Comparison of ENCODE assay signal across 8 cellular contexts in the genomic region with DNA sequence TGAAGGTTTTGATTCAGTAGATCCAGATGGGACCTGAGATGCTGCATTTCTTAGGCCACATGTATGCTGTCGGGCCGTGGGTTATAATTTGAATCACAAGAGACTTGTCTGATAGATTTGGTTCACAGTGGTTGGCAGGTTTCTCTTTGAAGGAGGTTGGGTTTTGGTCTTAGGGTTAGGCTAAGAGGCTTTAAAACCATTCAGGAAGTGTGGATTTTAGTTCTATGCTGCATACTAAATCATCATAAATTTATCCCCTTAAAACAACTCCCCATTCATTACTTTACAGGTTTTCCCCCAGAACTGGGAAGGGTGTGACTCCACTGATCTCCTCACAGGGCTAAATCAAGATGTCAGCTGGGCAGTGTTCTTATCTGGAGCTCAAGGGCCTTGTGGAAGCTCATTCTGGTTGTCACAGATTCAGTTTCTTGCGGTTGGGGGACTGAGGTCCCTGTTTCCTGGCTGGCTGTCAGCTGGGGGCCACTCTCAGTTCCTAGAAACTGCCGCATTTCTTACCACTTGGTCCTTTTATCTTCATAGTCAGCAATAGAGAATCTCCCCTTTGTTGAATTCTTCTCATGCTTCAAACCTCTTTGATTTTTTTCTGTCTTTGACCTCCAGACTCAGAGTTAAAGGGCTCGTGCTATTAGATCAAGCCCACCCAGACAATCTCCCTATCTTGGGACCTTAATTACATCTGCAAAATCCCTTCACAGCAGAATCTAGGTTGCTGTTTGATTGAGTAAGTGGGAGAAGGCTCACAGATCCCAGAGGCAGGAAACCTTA. TPM values are rescaled to one million over a fixed set of nuclear protein-coding genes. Genes with fewer than 3 reads are reported as not detected.
A peak's percentile ranks its signal among the peaks of the same experiment; 100 is the strongest.
DNase-seq lines count a peak whose midpoint lies in the region; ATAC-seq lines count a peak whose summit lies in the region.

No MANE protein-coding gene starts in this region.

- H3K4me3 ChIP-seq in BLaER1: peak overlapping the region; percentile 15; the same call in 1 of the 2 replicates
- peak overlapping the region; percentile 17 for H3K4me3 ChIP-seq in Jurkat, Clone E6-1 (ENCODE audit: low read length)

- H3K27ac ChIP-seq in BLaER1: peak overlapping the region; percentile 42

- H3K4me1 Mint-ChIP-seq in activated naive CD4-positive, alpha-beta T cell treated with anti-CD3 and anti-CD28 coated beads, Interleukin-2, amount 10 ng/mL, durations not matched to agents 7 days and 5 days: peaks cover 92% of the 10 kb centered on the region

- no peaks in the 10 kb centered on the region for H3K9me3 ChIP-seq in BLaER1

- no peaks in the 10 kb centered on the region for H3K27me3 ChIP-seq in BLaER1

- DNase-seq in Jurkat, Clone E6-1 (ENCODE audit: low read depth, low spot score): peak; percentile 87
- DNase-seq in activated naive CD4-positive, alpha-beta T cell treated with anti-CD3 and anti-CD28 coated beads, Interleukin-2, amount 10 ng/mL, durations not matched to agents 7 days and 5 days: peak; percentile 79
- DNase-seq in stimulated activated CD4-positive, alpha-beta T cell treated with anti-CD3 and anti-CD28 coated beads, Interleukin-4, amount 100 ng/mL, for 24 hours: peak; percentile 46
- no peak for DNase-seq in NCI-H2029 treated with DMSO at 0.1 percent for 48 hours (lab: John Stamatoyannopoulos, UW)

- H3K4me3 Mint-ChIP-seq in activated naive CD4-positive, alpha-beta T cell treated with anti-CD3 and anti-CD28 coated beads, Interleukin-2, amount 10 ng/mL, durations not matched to agents 7 days and 5 days: peak overlapping the region; percentile 65

- H4K20me1 ChIP-seq in BLaER1: no peaks in the 10 kb centered on the region

- ATAC-seq in GM19452 (IDR thresholded peaks at IDR 0.05; ENCODE audit: unreplicated experiment) (peak; percentile 36), HG03196 (IDR thresholded peaks at IDR 0.05; ENCODE audit: unreplicated experiment) (no peak), HG03045 (IDR thresholded peaks at IDR 0.05; ENCODE audit: unreplicated experiment) (no peak)

- no peaks in the 10 kb centered on the region for H3K36me3 ChIP-seq in BLaER1

- H3K27me3 Mint-ChIP-seq in activated naive CD4-positive, alpha-beta T cell treated with anti-CD3 and anti-CD28 coated beads, Interleukin-2, amount 10 ng/mL, durations not matched to agents 7 days and 5 days: no peaks in the 10 kb centered on the region

- H3K4me1 ChIP-seq in BLaER1: peaks cover 77% of the 10 kb centered on the region

- peak overlapping the region; percentile 40 for H3K9ac ChIP-seq in BLaER1

- peaks cover 4% of the 10 kb centered on the region for H3K36me3 Mint-ChIP-seq in activated naive CD4-positive, alpha-beta T cell treated with anti-CD3 and anti-CD28 coated beads, Interleukin-2, amount 10 ng/mL, durations not matched to agents 7 days and 5 days

- H3K27ac Mint-ChIP-seq in activated naive CD4-positive, alpha-beta T cell treated with anti-CD3 and anti-CD28 coated beads, Interleukin-2, amount 10 ng/mL, durations not matched to agents 7 days and 5 days: peak overlapping the region; percentile 95

- H3K9me3 Mint-ChIP-seq in activated naive CD4-positive, alpha-beta T cell treated with anti-CD3 and anti-CD28 coated beads, Interleukin-2, amount 10 ng/mL, durations not matched to agents 7 days and 5 days: no peaks in the 10 kb centered on the region

- peak overlapping the region; percentile 70 for H3K4me2 ChIP-seq in BLaER1

- CTCF ChIA-PET in activated naive CD4-positive, alpha-beta T cell treated with anti-CD3 and anti-CD28 coated beads, Interleukin-2, amount 10 ng/mL, durations not matched to agents 7 days and 5 days (lab: Charles Lee): interaction anchor here (0.8 to 10.1 kb wide), 8 partner anchors 8 to 69 kb away, joined by 3 to 128 read pairs (median 5); a partner anchor contains a TSS

RNA-seq across cellular contexts. Expression of a gene that starts 20.6 kb away (rescaled TPM):
- 15.4 TPM for polyA plus RNA-seq in Jurkat, Clone E6-1 (2012; ENCODE audit: insufficient read depth, insufficient read length)
